Comparison of ENCODE assay signal across 25 cellular contexts in genomic region chr10:101923212-101923611, GRCh38.
DNase-seq lines count a peak whose midpoint lies in the region; ATAC-seq, FAIRE-seq and TF ChIP-seq lines count a peak whose summit lies in the region.
"Had no signal": no experiment of that assay in that cellular context is flagged by ENCODE, and none has a peak within 500 bp of the region (broad histone marks: within the 10 kb centered on the region; RNA-seq: fewer than 3 reads in every experiment).

No MANE protein-coding gene starts in this region.

- CTCF ChIA-PET in activated CD8-positive, alpha-beta memory T cell treated with anti-CD3 and anti-CD28 coated beads, Interleukin-2, amount 10 ng/mL, durations not matched to agents 7 days and 5 days (lab: Charles Lee): interaction anchor here (1.0 to 1.2 kb wide), 4 partner anchors 13 to 83 kb away, joined by 3 to 4 read pairs (median 4); no protein-coding TSS in a partner anchor

- peak; percentile 47 for ATAC-seq in activated CD8-positive, alpha-beta memory T cell treated with anti-CD3 and anti-CD28 coated beads, Interleukin-2, amount 10 ng/mL, durations not matched to agents 7 days and 5 days
- ATAC-seq in stimulated activated memory B cell treated with anti-CD40 and anti-IgM and Interleukin-4, amounts not matched to agents 10 μg/mL and 1 μg/mL and 100 μg/mL, for 72 hours: no peak
- ATAC-seq: GM23338 had no signal

- TF ChIP-seq CTCF in dorsolateral prefrontal cortex (IDR thresholded peaks at IDR 0.05 in 54 of 56, conservative IDR thresholded peaks at IDR 0.05 in 2 of 56; ENCODE audit: low read depth in 1 of 56, partially characterized antibody in 56 of 56): no peak

- no peak for DNase-seq in activated CD8-positive, alpha-beta memory T cell treated with anti-CD3 and anti-CD28 coated beads, Interleukin-2, amount 10 ng/mL, durations not matched to agents 7 days and 5 days
- no peak for DNase-seq in activated CD8-positive, alpha-beta memory T cell treated with anti-CD3 and anti-CD28 coated beads for 24 hours
- DNase-seq in GM19239 (ENCODE audit: insufficient read length, low spot score): peak; percentile 14
- DNase-seq in RPMI8226: peak; percentile 6
- no peak for DNase-seq in C1 segment of cervical spinal cord (lab: John Stamatoyannopoulos, UW)
- DNase-seq in anterior cingulate cortex (lab: John Stamatoyannopoulos, UW): no peak
- DNase-seq in dorsolateral prefrontal cortex: no peak
- DNase-seq: BE2C, DMS153, DND-41, H9, HFFc6, KBM-7, NCI-H1048, NCI-H1417 treated with DMSO at 0.1 percent for 48 hours, NCI-H1694 treated with DMSO at 0.1 percent for 48 hours, NCI-H2081, NCI-H2227 treated with DMSO at 0.1 percent for 48 hours, NCI-H526 treated with DMSO at 0.1 percent for 48 hours, PC-9, Right ventricle myocardium superior had no signal

- no peaks in the 10 kb centered on the region for H3K27me3 Mint-ChIP-seq in activated CD8-positive, alpha-beta memory T cell treated with anti-CD3 and anti-CD28 coated beads, Interleukin-2, amount 10 ng/mL, durations not matched to agents 7 days and 5 days
- H3K27me3 Mint-ChIP-seq in stimulated activated memory B cell treated with anti-CD40 and anti-IgM and Interleukin-4, amounts not matched to agents 10 μg/mL and 1 μg/mL and 100 μg/mL, for 72 hours: no peaks in the 10 kb centered on the region

- H3K4me3 ChIP-seq in dorsolateral prefrontal cortex: no peak overlapping the region
- H3K4me3 ChIP-seq: GM23338, PC-9, SJSA1 had no signal

- H3K4me1 Mint-ChIP-seq in activated CD8-positive, alpha-beta memory T cell treated with anti-CD3 and anti-CD28 coated beads, Interleukin-2, amount 10 ng/mL, durations not matched to agents 7 days and 5 days: peaks cover 14% of the 10 kb centered on the region
- peaks cover 13% of the 10 kb centered on the region for H3K4me1 Mint-ChIP-seq in stimulated activated memory B cell treated with anti-CD40 and anti-IgM and Interleukin-4, amounts not matched to agents 10 μg/mL and 1 μg/mL and 100 μg/mL, for 72 hours

- H3K27me3 ChIP-seq in dorsolateral prefrontal cortex: no peaks in the 10 kb centered on the region
- H3K27me3 ChIP-seq: BE2C, SJSA1 had no signal

- H3K4me3 Mint-ChIP-seq in activated CD8-positive, alpha-beta memory T cell treated with anti-CD3 and anti-CD28 coated beads, Interleukin-2, amount 10 ng/mL, durations not matched to agents 7 days and 5 days: peak overlapping the region; percentile 2
- H3K4me3 Mint-ChIP-seq in stimulated activated memory B cell treated with anti-CD40 and anti-IgM and Interleukin-4, amounts not matched to agents 10 μg/mL and 1 μg/mL and 100 μg/mL, for 72 hours: no peak overlapping the region
- H3K4me3 Mint-ChIP-seq: GM23338, H9, HFFc6 had no signal

- peaks cover 7% of the 10 kb centered on the region for H3K36me3 Mint-ChIP-seq in activated CD8-positive, alpha-beta memory T cell treated with anti-CD3 and anti-CD28 coated beads, Interleukin-2, amount 10 ng/mL, durations not matched to agents 7 days and 5 days
- peaks cover 35% of the 10 kb centered on the region for H3K36me3 Mint-ChIP-seq in stimulated activated memory B cell treated with anti-CD40 and anti-IgM and Interleukin-4, amounts not matched to agents 10 μg/mL and 1 μg/mL and 100 μg/mL, for 72 hours

- peak overlapping the region; percentile 44 for H3K27ac Mint-ChIP-seq in activated CD8-positive, alpha-beta memory T cell treated with anti-CD3 and anti-CD28 coated beads, Interleukin-2, amount 10 ng/mL, durations not matched to agents 7 days and 5 days
- peak overlapping the region; percentile 62 for H3K27ac Mint-ChIP-seq in stimulated activated memory B cell treated with anti-CD40 and anti-IgM and Interleukin-4, amounts not matched to agents 10 μg/mL and 1 μg/mL and 100 μg/mL, for 72 hours
- H3K27ac Mint-ChIP-seq: GM23338, HFFc6 had no signal

- FAIRE-seq in GM19239 (lab: Jason Lieb, UNC): peak; percentile 93

- intact Hi-C loops in dorsolateral prefrontal cortex (cut with DNase I): no loop called here

- H3K27ac ChIP-seq in dorsolateral prefrontal cortex: peak overlapping the region in 1 of 59 donors; percentile 14
- H3K27ac ChIP-seq: 22Rv1, PC-9, SJSA1 had no signal

- no peaks in the 10 kb centered on the region for H3K9me3 Mint-ChIP-seq in activated CD8-positive, alpha-beta memory T cell treated with anti-CD3 and anti-CD28 coated beads, Interleukin-2, amount 10 ng/mL, durations not matched to agents 7 days and 5 days (ENCODE audit: low read depth)
- no peaks in the 10 kb centered on the region for H3K9me3 Mint-ChIP-seq in stimulated activated memory B cell treated with anti-CD40 and anti-IgM and Interleukin-4, amounts not matched to agents 10 μg/mL and 1 μg/mL and 100 μg/mL, for 72 hours
- H3K9me3 Mint-ChIP-seq: GM23338, H9, HFFc6 had no signal

Comparison
In these comparisons a context has a peak if more than half of its experiments do, and no peak if none do; other contexts are left out.
1. DNase-seq: peak in GM19239 (single experiment) and RPMI8226 (single experiment); none in activated CD8-positive, alpha-beta memory T cell treated with anti-CD3 and anti-CD28 coated beads, Interleukin-2, amount 10 ng/mL, durations not matched to agents 7 days and 5 days (single experiment), activated CD8-positive, alpha-beta memory T cell treated with anti-CD3 and anti-CD28 coated beads for 24 hours (single experiment), C1 segment of cervical spinal cord (0 of 14), anterior cingulate cortex (0 of 58) and dorsolateral prefrontal cortex (0 of 10).